8 cellular contexts compared by ENCODE assay signal in the genomic region with DNA sequence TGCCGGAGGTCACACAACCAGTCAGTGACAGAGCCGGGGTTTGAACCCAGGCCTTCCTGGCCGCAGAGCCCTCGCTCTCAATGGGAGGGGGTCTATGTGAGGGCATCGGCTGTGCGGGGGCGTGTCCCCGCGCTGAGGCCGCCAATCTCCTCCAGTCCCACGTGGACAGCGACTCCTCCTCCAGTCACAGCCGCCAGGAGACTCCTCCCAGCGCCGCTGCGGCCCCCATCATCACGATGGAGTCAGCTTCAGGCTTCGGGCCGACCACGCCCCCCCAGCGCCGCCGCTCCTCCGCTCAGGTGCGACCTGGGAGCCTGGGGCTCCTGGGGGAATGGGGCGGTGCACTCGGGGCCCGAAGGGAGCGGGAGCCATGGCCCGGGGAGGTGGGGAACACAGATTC. TPM values are rescaled to one million over a fixed set of nuclear protein-coding genes. Genes with fewer than 3 reads are reported as not detected.
A peak's percentile ranks its signal among the peaks of the same experiment; 100 is the strongest.
DNase-seq lines count a peak whose midpoint lies in the region; ATAC-seq and TF ChIP-seq lines count a peak whose summit lies in the region.

No MANE protein-coding gene starts in this region.

- H3K27me3 ChIP-seq in A673 (replicated peaks; ENCODE audit: insufficient read depth, low read depth, low read length, poor library complexity) (no peaks in the 10 kb centered on the region), breast epithelium (peaks cover 5 to 26% of the 10 kb centered on the region in 2 donors)

- TF ChIP-seq CTCF in A673 (conservative IDR thresholded peaks at IDR 0.05; ENCODE audit: low read depth, low read length) (no peak), breast epithelium (IDR thresholded peaks at IDR 0.05) (no peak)

- peak overlapping the region; percentile 84 for H3K27ac Mint-ChIP-seq in T-helper 2 cell treated with Interferon-gamma antibody and Interleukin-4, amounts not matched to agents 5 μg/mL and 100 μg/mL, for 36 hours
- peak overlapping the region; percentile 10 for H3K27ac Mint-ChIP-seq in activated naive CD8-positive, alpha-beta T cell treated with anti-CD3 and anti-CD28 coated beads, Interleukin-2, amount 50 U/mL, for 24 hours
- H3K27ac Mint-ChIP-seq in naive B cell = peak overlapping the region in 1 of 6 donors; percentile 14

- no peaks in the 10 kb centered on the region for H3K9me3 ChIP-seq in A673 (ENCODE audit: low read depth, low read length, poor library complexity, severe bottlenecking)
- no peaks in the 10 kb centered on the region for H3K9me3 ChIP-seq in breast epithelium

- peaks cover 22% of the 10 kb centered on the region for H3K4me1 Mint-ChIP-seq in T-helper 2 cell treated with Interferon-gamma antibody and Interleukin-4, amounts not matched to agents 5 μg/mL and 100 μg/mL, for 36 hours (ENCODE audit: low read depth)
- peaks cover 21% of the 10 kb centered on the region for H3K4me1 Mint-ChIP-seq in activated naive CD8-positive, alpha-beta T cell treated with anti-CD3 and anti-CD28 coated beads, Interleukin-2, amount 50 U/mL, for 24 hours
- H3K4me1 Mint-ChIP-seq in naive B cell = peaks cover 8 to 26% (median 16%) of the 10 kb centered on the region in 3 donors

- peaks cover 5% of the 10 kb centered on the region for H3K36me3 Mint-ChIP-seq in T-helper 2 cell treated with Interferon-gamma antibody and Interleukin-4, amounts not matched to agents 5 μg/mL and 100 μg/mL, for 36 hours (ENCODE audit: low read depth)
- H3K36me3 Mint-ChIP-seq in activated naive CD8-positive, alpha-beta T cell treated with anti-CD3 and anti-CD28 coated beads, Interleukin-2, amount 50 U/mL, for 24 hours (ENCODE audit: low read depth) = peaks cover 1% of the 10 kb centered on the region
- no peaks in the 10 kb centered on the region for H3K36me3 Mint-ChIP-seq in naive B cell

- H3K27ac ChIP-seq in A673 (ENCODE audit: low read depth, low read length, poor library complexity, severe bottlenecking) (no peak overlapping the region), breast epithelium (no peak overlapping the region)

- H3K36me3 ChIP-seq in A673 (ENCODE audit: insufficient read depth, low read length, poor library complexity, severe bottlenecking) (no peaks in the 10 kb centered on the region), breast epithelium (no peaks in the 10 kb centered on the region)

- no peaks in the 10 kb centered on the region for H3K4me1 ChIP-seq in A673 (ENCODE audit: insufficient read depth, low read length, poor library complexity, severe bottlenecking)
- no peaks in the 10 kb centered on the region for H3K4me1 ChIP-seq in breast epithelium

- intact Hi-C loops in A673 (cut with micrococcal nuclease; ENCODE audit: unreplicated experiment) = no loop called here
- intact Hi-C loops in sciatic nerve (cut with DNase I) = no loop called here
- intact Hi-C loops in breast epithelium (cut with DNase I; ENCODE audit: low total_unique reads) = no loop called here

- H3K4me3 Mint-ChIP-seq in T-helper 2 cell treated with Interferon-gamma antibody and Interleukin-4, amounts not matched to agents 5 μg/mL and 100 μg/mL, for 36 hours = peak overlapping the region; percentile 83
- peak overlapping the region; percentile 71 for H3K4me3 Mint-ChIP-seq in activated naive CD8-positive, alpha-beta T cell treated with anti-CD3 and anti-CD28 coated beads, Interleukin-2, amount 50 U/mL, for 24 hours
- H3K4me3 Mint-ChIP-seq in naive B cell = peak overlapping the region in 7 of 8 donors; percentile 49 to 85 (median 74)

- H3K27me3 Mint-ChIP-seq in T-helper 2 cell treated with Interferon-gamma antibody and Interleukin-4, amounts not matched to agents 5 μg/mL and 100 μg/mL, for 36 hours (ENCODE audit: low read depth) = peaks cover 29% of the 10 kb centered on the region
- H3K27me3 Mint-ChIP-seq in activated naive CD8-positive, alpha-beta T cell treated with anti-CD3 and anti-CD28 coated beads, Interleukin-2, amount 50 U/mL, for 24 hours = peaks cover 34% of the 10 kb centered on the region
- peaks cover 31 to 70% (median 51%) of the 10 kb centered on the region in 3 donors for H3K27me3 Mint-ChIP-seq in naive B cell

- POLR2A ChIA-PET in A673 (lab: Charles Lee; ENCODE audit: low non-redundant PET) = no interaction called here

- CTCF ChIA-PET in A673 (lab: Charles Lee) = no interaction called here

- peak; percentile 78 for ATAC-seq in activated naive CD8-positive, alpha-beta T cell treated with anti-CD3 and anti-CD28 coated beads, Interleukin-2, amount 50 U/mL, for 24 hours
- ATAC-seq in naive B cell (ENCODE audit: low read depth in 2 of 2) = peak; percentile 70 to 74
- ATAC-seq in HG03460 (IDR thresholded peaks at IDR 0.05; ENCODE audit: unreplicated experiment) = no peak
- no peak for ATAC-seq in sciatic nerve

- no peak for TF ChIP-seq POLR2A in breast epithelium (IDR thresholded peaks at IDR 0.05)

- no TSS peak for BruUV-seq in A673 (replicated peaks; lab: Mats Ljungman, UMichigan)

- DNase-seq in A673 (ENCODE audit: low spot score) = peak; percentile 24
- peak; percentile 78 for DNase-seq in T-helper 2 cell treated with Interferon-gamma antibody and Interleukin-4, amounts not matched to agents 5 μg/mL and 100 μg/mL, for 36 hours (ENCODE audit: low spot score)
- DNase-seq in activated naive CD8-positive, alpha-beta T cell treated with anti-CD3 and anti-CD28 coated beads, Interleukin-2, amount 50 U/mL, for 24 hours = peak; percentile 82
- DNase-seq in naive B cell = no peak
- no peak for DNase-seq in sciatic nerve (ENCODE audit: low spot score)
- no peak for DNase-seq in UCSD-AML1 (lab: John Stamatoyannopoulos, UW; ENCODE audit: unreplicated experiment)
- no peak for DNase-seq in breast epithelium (ENCODE audit: low spot score in 2 of 2)

- H3K4me3 ChIP-seq in A673 (ENCODE audit: low read depth, low read length, poor library complexity, severe bottlenecking) (no peak overlapping the region), breast epithelium (no peak overlapping the region)

- no peaks in the 10 kb centered on the region for H3K9me3 Mint-ChIP-seq in T-helper 2 cell treated with Interferon-gamma antibody and Interleukin-4, amounts not matched to agents 5 μg/mL and 100 μg/mL, for 36 hours
- H3K9me3 Mint-ChIP-seq in activated naive CD8-positive, alpha-beta T cell treated with anti-CD3 and anti-CD28 coated beads, Interleukin-2, amount 50 U/mL, for 24 hours = no peaks in the 10 kb centered on the region
- no peaks in the 10 kb centered on the region for H3K9me3 Mint-ChIP-seq in naive B cell

RNA-seq across cellular contexts. Expression of a gene that starts 6.0 kb away (rescaled TPM):
- 6.2 and 6.8 TPM in 2 replicates for total RNA-seq in A673 (2021)
- polyA plus RNA-seq in naive B cell (ENCODE audit: low read depth in 6 of 6) = not detected
- 2.3 TPM for total RNA-seq in sciatic nerve
- total RNA-seq in breast epithelium = under 1 TPM; 0.16 to 0.66 (median 0.29) TPM

RNA-seq across cellular contexts. Expression of a gene that starts 6.7 kb away (rescaled TPM):
- total RNA-seq in A673 (2021) = 0.83 and 1.3 TPM in 2 replicates
- not detected for polyA plus RNA-seq in naive B cell (ENCODE audit: low read depth in 6 of 6)
- 0.31 TPM for total RNA-seq in sciatic nerve
- total RNA-seq in breast epithelium = under 1 TPM; 0.16 to 0.44 (median 0.33) TPM

RNA-seq across cellular contexts. Expression of a gene that starts 8.4 kb away (rescaled TPM):
- total RNA-seq in A673 (2021) = 11.8 and 12.1 TPM in 2 replicates
- polyA plus RNA-seq in naive B cell (ENCODE audit: low read depth in 6 of 6) = 10 to 100 TPM in 5 of 6 donors, 1 to 10 TPM in 1; 3.6 to 23.8 (median 14.2) TPM
- total RNA-seq in sciatic nerve = 24.8 TPM
- 10 to 100 TPM; 21.1 to 32.6 (median 22.9) TPM for total RNA-seq in breast epithelium

RNA-seq across cellular contexts. Expression of a gene that starts 20.1 kb away (rescaled TPM):
- total RNA-seq in A673 (2021) = 303 and 321 TPM in 2 replicates
- polyA plus RNA-seq in naive B cell (ENCODE audit: low read depth in 6 of 6) = 100 to 1,000 TPM; 150 to 193 (median 155) TPM
- 78.2 TPM for total RNA-seq in sciatic nerve
- 100 to 1,000 TPM; 203 to 598 (median 218) TPM for total RNA-seq in breast epithelium

RNA-seq across cellular contexts. Expression of a gene that starts 31.5 kb away (rescaled TPM):
- total RNA-seq in A673 (2021) (not detected in 2 replicates), sciatic nerve (7.0 TPM), breast epithelium (1 to 10 TPM in 2 of 3 donors, under 1 TPM in 1; 0.66 to 8.8 (median 1.6) TPM)
- polyA plus RNA-seq in naive B cell (ENCODE audit: low read depth in 6 of 6) = under 1 TPM in 3 of 6 donors, not detected in 3; 0.27 to 0.60 (median 0.30) TPM

Comparison
In these comparisons a context has a peak if more than half of its experiments do, and no peak if none do; other contexts are left out.
1. DNase-seq: peak in A673 (single experiment), T-helper 2 cell treated with Interferon-gamma antibody and Interleukin-4, amounts not matched to agents 5 μg/mL and 100 μg/mL, for 36 hours (single experiment) and activated naive CD8-positive, alpha-beta T cell treated with anti-CD3 and anti-CD28 coated beads, Interleukin-2, amount 50 U/mL, for 24 hours (single experiment); none in naive B cell (single experiment), sciatic nerve (single experiment), UCSD-AML1 (single experiment) and breast epithelium (0 of 2).
2. ATAC-seq: peak in activated naive CD8-positive, alpha-beta T cell treated with anti-CD3 and anti-CD28 coated beads, Interleukin-2, amount 50 U/mL, for 24 hours (single experiment) and naive B cell (2 of 2); none in HG03460 (single experiment) and sciatic nerve (single experiment).
3. Peak in every context shown above with its lines, with median percentiles within 50 percentile points of each other: H3K4me3 Mint-ChIP-seq.